Comparison of ENCODE assay signal across 9 cellular contexts in the genomic region with DNA sequence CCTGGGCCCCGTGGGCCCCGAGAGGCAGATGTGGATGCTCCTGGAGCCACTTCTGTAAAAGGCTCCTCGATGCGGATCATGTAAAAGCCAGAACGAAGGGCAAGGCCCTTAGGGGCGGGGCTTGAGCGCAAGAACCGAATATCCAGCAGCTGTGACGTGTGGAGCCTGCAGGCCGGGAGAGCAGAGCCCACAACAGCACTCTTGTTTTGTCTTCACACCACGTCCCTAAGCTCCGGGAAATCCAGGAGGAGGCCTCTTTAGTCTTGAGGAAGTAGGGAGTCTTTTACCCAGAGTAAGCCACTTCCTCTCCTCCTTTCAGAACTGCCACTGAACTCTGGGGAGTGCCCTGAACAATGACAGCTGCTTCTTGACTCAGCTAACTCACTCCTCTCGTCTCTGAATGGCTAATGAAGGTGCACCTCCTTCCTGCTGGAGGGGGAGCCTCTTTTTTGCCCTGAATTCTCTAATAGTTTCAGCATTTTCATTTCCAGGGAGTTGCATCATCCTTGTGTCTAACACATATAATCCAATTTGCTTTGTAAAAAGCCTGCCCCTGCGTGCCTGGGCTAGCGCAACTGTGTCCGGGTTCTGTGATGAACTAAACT. TPM values are rescaled to one million over a fixed set of nuclear protein-coding genes. Genes with fewer than 3 reads are reported as not detected.
DNase-seq lines count a peak whose midpoint lies in the region; ATAC-seq and TF ChIP-seq lines count a peak whose summit lies in the region.
"Had no signal": no experiment of that assay in that cellular context is flagged by ENCODE, and none has a peak within 500 bp of the region (broad histone marks: within the 10 kb centered on the region; RNA-seq: fewer than 3 reads in every experiment).

No MANE protein-coding gene starts in this region.

- H3K4me2 ChIP-seq in osteoblast (ENCODE audit: insufficient read depth, low read length): peak overlapping the region; percentile 79
- H3K4me2 ChIP-seq: A549 had no signal

- peaks cover 9% of the 10 kb centered on the region for H3K4me1 ChIP-seq in osteoblast (ENCODE audit: insufficient read depth, low read length)

- intact Hi-C loops in activated T-helper 1 cell treated with anti-CD3 and anti-CD28 coated beads, Interleukin-12 subunit alpha, Interleukin-12 subunit beta, Interleukin-2, Interleukin-4 antibody, amounts not matched to agents 30 ng/mL and 10 ng/mL and 1 ng/mL, durations not matched to agents 14 hours and 24 hours and 36 hours (cut with micrococcal nuclease): loop anchor here (1.0 to 2.0 kb wide), 2 partner anchors 12 to 21 kb away; partner anchors contain the start of gene L3MBTL2

- peaks cover 41% of the 10 kb centered on the region for H3K36me3 Mint-ChIP-seq in activated T-helper 1 cell treated with anti-CD3 and anti-CD28 coated beads, Interleukin-12 subunit alpha, Interleukin-12 subunit beta, Interleukin-2, Interleukin-4 antibody, amounts not matched to agents 30 ng/mL and 10 ng/mL and 1 ng/mL, durations not matched to agents 14 hours and 24 hours and 36 hours (ENCODE audit: low read depth)

- H3K27me3 ChIP-seq in osteoblast (ENCODE audit: insufficient read depth, low read length): no peaks in the 10 kb centered on the region

- H2AFZ ChIP-seq in osteoblast (ENCODE audit: low read length): peak overlapping the region; percentile 88

- H3K79me2 ChIP-seq in osteoblast (ENCODE audit: insufficient read depth, low read length): no peaks in the 10 kb centered on the region

- TF ChIP-seq CTCF in osteoblast (IDR thresholded peaks at IDR 0.05; ENCODE audit: extremely low read depth, low read depth, low read length): no peak

- H3K27ac ChIP-seq in osteoblast (ENCODE audit: low read depth, low read length): peak overlapping the region; percentile 72

- peak overlapping the region; percentile 59 for H3K4me3 Mint-ChIP-seq in activated T-helper 1 cell treated with anti-CD3 and anti-CD28 coated beads, Interleukin-12 subunit alpha, Interleukin-12 subunit beta, Interleukin-2, Interleukin-4 antibody, amounts not matched to agents 30 ng/mL and 10 ng/mL and 1 ng/mL, durations not matched to agents 14 hours and 24 hours and 36 hours

- peak; percentile 6 for DNase-seq in NCI-H1694 treated with DMSO at 0.1 percent for 48 hours (lab: John Stamatoyannopoulos, UW)
- DNase-seq in NCI-H1694 (lab: John Stamatoyannopoulos, UW): no peak
- DNase-seq in NCI-H2196 (lab: John Stamatoyannopoulos, UW; ENCODE audit: unreplicated experiment): peak; percentile 74
- DNase-seq in activated T-helper 1 cell treated with anti-CD3 and anti-CD28 coated beads, Interleukin-12 subunit alpha, Interleukin-12 subunit beta, Interleukin-2, Interleukin-4 antibody, amounts not matched to agents 30 ng/mL and 10 ng/mL and 1 ng/mL, durations not matched to agents 14 hours and 24 hours and 36 hours (ENCODE audit: low spot score): peak; percentile 44
- peak; percentile 94 for DNase-seq in foreskin melanocyte
- DNase-seq in osteoblast (ENCODE audit: insufficient read length, low spot score, missing footprints): peak; percentile 91
- DNase-seq in SW 1271 (lab: John Stamatoyannopoulos, UW): no peak

- peaks cover 28% of the 10 kb centered on the region for H3K4me1 Mint-ChIP-seq in activated T-helper 1 cell treated with anti-CD3 and anti-CD28 coated beads, Interleukin-12 subunit alpha, Interleukin-12 subunit beta, Interleukin-2, Interleukin-4 antibody, amounts not matched to agents 30 ng/mL and 10 ng/mL and 1 ng/mL, durations not matched to agents 14 hours and 24 hours and 36 hours (ENCODE audit: low read depth)

- H3K27ac Mint-ChIP-seq in activated T-helper 1 cell treated with anti-CD3 and anti-CD28 coated beads, Interleukin-12 subunit alpha, Interleukin-12 subunit beta, Interleukin-2, Interleukin-4 antibody, amounts not matched to agents 30 ng/mL and 10 ng/mL and 1 ng/mL, durations not matched to agents 14 hours and 24 hours and 36 hours: peak overlapping the region; percentile 75

- H3K27me3 Mint-ChIP-seq in activated T-helper 1 cell treated with anti-CD3 and anti-CD28 coated beads, Interleukin-12 subunit alpha, Interleukin-12 subunit beta, Interleukin-2, Interleukin-4 antibody, amounts not matched to agents 30 ng/mL and 10 ng/mL and 1 ng/mL, durations not matched to agents 14 hours and 24 hours and 36 hours (ENCODE audit: insufficient read depth): no peaks in the 10 kb centered on the region

- no peaks in the 10 kb centered on the region for H3K9me3 ChIP-seq in osteoblast (ENCODE audit: low read depth, low read length)
- H3K9me3 ChIP-seq: A549 had no signal

- H3K36me3 ChIP-seq in osteoblast (ENCODE audit: insufficient read depth, low read length): peaks cover 36% of the 10 kb centered on the region

- no peaks in the 10 kb centered on the region for H3K9me3 Mint-ChIP-seq in activated T-helper 1 cell treated with anti-CD3 and anti-CD28 coated beads, Interleukin-12 subunit alpha, Interleukin-12 subunit beta, Interleukin-2, Interleukin-4 antibody, amounts not matched to agents 30 ng/mL and 10 ng/mL and 1 ng/mL, durations not matched to agents 14 hours and 24 hours and 36 hours

- no peak for ATAC-seq in HG03025 (IDR thresholded peaks at IDR 0.05; ENCODE audit: low FRiP score, unreplicated experiment)
- ATAC-seq: A549 had no signal

- H3K4me3 ChIP-seq in osteoblast (ENCODE audit: insufficient read depth, low read length): peak overlapping the region; percentile 59
- H3K4me3 ChIP-seq: A549 had no signal

- H4K20me1 ChIP-seq in osteoblast (ENCODE audit: insufficient read depth, low read length): no peaks in the 10 kb centered on the region

RNA-seq across cellular contexts. Expression of gene L3MBTL2, which starts 12.5 kb away (rescaled TPM):
- total RNA-seq in activated T-helper 1 cell treated with anti-CD3 and anti-CD28 coated beads, Interleukin-12 subunit alpha, Interleukin-12 subunit beta, Interleukin-2, Interleukin-4 antibody, amounts not matched to agents 30 ng/mL and 10 ng/mL and 1 ng/mL, durations not matched to agents 14 hours and 24 hours and 36 hours: 51.9 and 56.6 TPM in 2 replicates
- 21.5 and 22.8 TPM in 2 replicates for total RNA-seq in osteoblast

RNA-seq across cellular contexts. Expression of gene CHADL, which starts 23.1 kb away (rescaled TPM):
- total RNA-seq in activated T-helper 1 cell treated with anti-CD3 and anti-CD28 coated beads, Interleukin-12 subunit alpha, Interleukin-12 subunit beta, Interleukin-2, Interleukin-4 antibody, amounts not matched to agents 30 ng/mL and 10 ng/mL and 1 ng/mL, durations not matched to agents 14 hours and 24 hours and 36 hours: 0.36 and 0.66 TPM in 2 replicates
- total RNA-seq in osteoblast: 1.1 and 1.2 TPM in 2 replicates

Comparison
In these comparisons a context has a peak if more than half of its experiments do, and no peak if none do; other contexts are left out.
1. DNase-seq: peak in NCI-H1694 treated with DMSO at 0.1 percent for 48 hours (single experiment), NCI-H2196 (single experiment), activated T-helper 1 cell treated with anti-CD3 and anti-CD28 coated beads, Interleukin-12 subunit alpha, Interleukin-12 subunit beta, Interleukin-2, Interleukin-4 antibody, amounts not matched to agents 30 ng/mL and 10 ng/mL and 1 ng/mL, durations not matched to agents 14 hours and 24 hours and 36 hours (single experiment), foreskin melanocyte (single experiment) and osteoblast (single experiment); none in NCI-H1694 (single experiment) and SW 1271 (0 of 2).